15 cellular contexts compared by ENCODE assay signal in genomic region chr9:100088202-100088601, GRCh38. TPM values are rescaled to one million over a fixed set of nuclear protein-coding genes. Genes with fewer than 3 reads are reported as not detected.
A peak's percentile ranks its signal among the peaks of the same experiment; 100 is the strongest.
DNase-seq lines count a peak whose midpoint lies in the region; ATAC-seq, FAIRE-seq and TF ChIP-seq lines count a peak whose summit lies in the region.
"Had no signal": no experiment of that assay in that cellular context is flagged by ENCODE, and none has a peak within 500 bp of the region (broad histone marks: within the 10 kb centered on the region; RNA-seq: fewer than 3 reads in every experiment).

No MANE protein-coding gene starts in this region.

- H3K4me3 ChIP-seq in breast epithelium = no peak overlapping the region
- H3K4me3 ChIP-seq in PC-3 (ENCODE audit: low read length) = no peak overlapping the region
- H3K4me3 ChIP-seq in bronchial epithelial cell (ENCODE audit: low read depth, low read length) = no peak overlapping the region
- H3K4me3 ChIP-seq in smooth muscle cell = no peak overlapping the region
- H3K4me3 ChIP-seq: esophagus muscularis mucosa, HAP-1 had no signal

- TF ChIP-seq POLR2A in breast epithelium (IDR thresholded peaks at IDR 0.05) = no peak

- POLR2A ChIA-PET in MCF 10A (lab: Yijun Ruan, JAX) (no interaction called here), PC-3 (lab: Charles Lee; ENCODE audit: unreplicated experiment) (no interaction called here)

- no peak overlapping the region for H3K4me3 Mint-ChIP-seq in MCF 10A (ENCODE audit: unreplicated experiment)

- H2AFZ ChIP-seq in PC-3 (ENCODE audit: low read length) (no peak overlapping the region), smooth muscle cell (ENCODE audit: low read depth) (no peak overlapping the region)
- H2AFZ ChIP-seq: parathyroid adenoma had no signal

- H3K36me3 ChIP-seq in breast epithelium (no peaks in the 10 kb centered on the region), PC-3 (ENCODE audit: low read depth, low read length) (no peaks in the 10 kb centered on the region), bronchial epithelial cell (ENCODE audit: control insufficient read depth, insufficient read depth, low read length) (no peaks in the 10 kb centered on the region), smooth muscle cell (ENCODE audit: low read depth) (no peaks in the 10 kb centered on the region)
- H3K36me3 ChIP-seq: esophagus muscularis mucosa, HAP-1 had no signal

- no peaks in the 10 kb centered on the region for H3K27me3 Mint-ChIP-seq in MCF 10A (ENCODE audit: insufficient read depth, unreplicated experiment)

- no peak for FAIRE-seq in bronchial epithelial cell (lab: Jason Lieb, UNC)

- H3F3A ChIP-seq in PC-3 (ENCODE audit: low read length, unreplicated experiment) (peaks cover under 1% of the 10 kb centered on the region), smooth muscle cell (ENCODE audit: low read depth) (no peaks in the 10 kb centered on the region)

- H3K9ac ChIP-seq in PC-3 (ENCODE audit: low read length) (no peak overlapping the region), smooth muscle cell (ENCODE audit: low read depth) (no peak overlapping the region)
- H3K9ac ChIP-seq: parathyroid adenoma had no signal

- DNase-seq in MCF 10A (ENCODE audit: unreplicated experiment) (peak; percentile 69), breast epithelium (ENCODE audit: low spot score in 2 of 2) (no peak), PC-3 (peak; percentile 30), bronchial epithelial cell (ENCODE audit: low read depth) (peak; percentile 66), smooth muscle cell (lab: John Stamatoyannopoulos, UW; ENCODE audit: unreplicated experiment) (no peak), NAMALWA (ENCODE audit: low spot score) (no peak), COR-L47 (lab: John Stamatoyannopoulos, UW) (no peak)
- DNase-seq: DND-41, NCI-H1105, NCI-H446 treated with DMSO at 0.1 percent for 48 hours, T-helper 9 cell had no signal

- H3K9me3 Mint-ChIP-seq in MCF 10A (ENCODE audit: unreplicated experiment) = no peaks in the 10 kb centered on the region

- H3K27ac Mint-ChIP-seq in MCF 10A (ENCODE audit: low read depth, unreplicated experiment) = no peak overlapping the region

- H3K9me2 ChIP-seq in PC-3 (replicated peaks; ENCODE audit: low read length) = no peaks in the 10 kb centered on the region

- H3K27ac ChIP-seq in breast epithelium (no peak overlapping the region), PC-3 (ENCODE audit: low read length) (no peak overlapping the region), smooth muscle cell (ENCODE audit: low read depth) (peak overlapping the region; percentile 21)
- H3K27ac ChIP-seq: esophagus muscularis mucosa, parathyroid adenoma had no signal

- ATAC-seq in PC-3 (peak; percentile 38; the same call in 1 of the 2 replicates), GM21447 (IDR thresholded peaks at IDR 0.05; ENCODE audit: unreplicated experiment) (no peak)

- no peaks in the 10 kb centered on the region for H3K9me3 ChIP-seq in breast epithelium
- H3K9me3 ChIP-seq in PC-3 (ENCODE audit: low read length) = no peaks in the 10 kb centered on the region
- no peaks in the 10 kb centered on the region for H3K9me3 ChIP-seq in smooth muscle cell (replicated peaks; ENCODE audit: low read depth)
- H3K9me3 ChIP-seq: esophagus muscularis mucosa, HAP-1 had no signal

- no peaks in the 10 kb centered on the region for H3K27me3 ChIP-seq in breast epithelium
- H3K27me3 ChIP-seq in PC-3 (ENCODE audit: low read length) = no peaks in the 10 kb centered on the region
- no peaks in the 10 kb centered on the region for H3K27me3 ChIP-seq in bronchial epithelial cell (ENCODE audit: control insufficient read depth, insufficient read depth, low read length)
- no peaks in the 10 kb centered on the region for H3K27me3 ChIP-seq in smooth muscle cell (ENCODE audit: low read depth)
- H3K27me3 ChIP-seq: esophagus muscularis mucosa had no signal

- CTCF ChIA-PET in MCF 10A (lab: Yijun Ruan, JAX) = no interaction called here
- CTCF ChIA-PET in PC-3 (lab: Charles Lee) = no interaction called here

- H4K20me1 ChIP-seq in PC-3 (ENCODE audit: low read length) (peaks cover 61% of the 10 kb centered on the region), smooth muscle cell (ENCODE audit: low read depth) (peaks cover 100% of the 10 kb centered on the region)

- peaks cover 91% of the 10 kb centered on the region for H3K79me2 ChIP-seq in PC-3 (ENCODE audit: low read length)
- H3K79me2 ChIP-seq in smooth muscle cell (ENCODE audit: low read depth) = peaks cover 99% of the 10 kb centered on the region

- H3K4me1 Mint-ChIP-seq in MCF 10A (ENCODE audit: insufficient read depth, unreplicated experiment) = peaks cover 29% of the 10 kb centered on the region

- H3K4me1 ChIP-seq in breast epithelium = no peaks in the 10 kb centered on the region
- H3K4me1 ChIP-seq in PC-3 (ENCODE audit: insufficient read depth, low read length) = peaks cover 16% of the 10 kb centered on the region
- H3K4me1 ChIP-seq in smooth muscle cell (ENCODE audit: low read depth) = peaks cover 4% of the 10 kb centered on the region

- 65% methylated on average over 4 of the region's 4 CpGs for WGBS in smooth muscle cell (ENCODE audit: low lambda C conversion rate)

- H3K4me2 ChIP-seq in PC-3 (ENCODE audit: low read length) (no peak overlapping the region), smooth muscle cell (no peak overlapping the region)

- intact Hi-C loops in MCF 10A (cut with micrococcal nuclease) = no loop called here
- intact Hi-C loops in breast epithelium (cut with DNase I; ENCODE audit: low total_unique reads) = no loop called here
- intact Hi-C loops in PC-3 (cut with micrococcal nuclease) = no loop called here

- TF ChIP-seq CTCF in MCF 10A (IDR thresholded peaks at IDR 0.05; ENCODE audit: unreplicated experiment) (no peak), breast epithelium (IDR thresholded peaks at IDR 0.05) (no peak), PC-3 (conservative IDR thresholded peaks at IDR 0.05; ENCODE audit: low read depth, low read length) (no peak), bronchial epithelial cell (IDR thresholded peaks at IDR 0.05; ENCODE audit: insufficient read depth, low read length, severe bottlenecking) (no peak), smooth muscle cell (IDR thresholded peaks at IDR 0.05; ENCODE audit: borderline replicate concordance, insufficient read depth, poor library complexity, severe bottlenecking) (no peak)

- BruUV-seq in MCF 10A (replicated peaks; lab: Mats Ljungman, UMichigan) = no TSS peak
- no TSS peak for BruUV-seq in PC-3 (replicated peaks; lab: Mats Ljungman, UMichigan)

- H3K36me3 Mint-ChIP-seq in MCF 10A (ENCODE audit: insufficient read depth, unreplicated experiment) = no peaks in the 10 kb centered on the region

RNA-seq across cellular contexts. Expression of gene ERP44, which starts 10.6 kb away (rescaled TPM):
- 26.3 and 31.8 TPM in 2 replicates for total RNA-seq in MCF 10A (2022)
- total RNA-seq in breast epithelium = 10 to 100 TPM; 15.7 to 17.8 (median 17.7) TPM
- total RNA-seq in PC-3 (2014; rRNA removed) = 5.8 and 7.7 TPM in 2 replicates
- total RNA-seq in bronchial epithelial cell = 6.6 and 12.2 TPM in 2 replicates
- 32.0 and 39.6 TPM in 2 replicates for total RNA-seq in smooth muscle cell
- polyA plus RNA-seq in smooth muscle cell = 35.4 and 38.5 TPM in 2 replicates

RNA-seq across cellular contexts. Expression of gene INVS, which starts 10.8 kb away (rescaled TPM):
- total RNA-seq in MCF 10A (2022) (21.9 and 24.9 TPM in 2 replicates), breast epithelium (10 to 100 TPM; 30.7 to 36.0 (median 34.7) TPM), PC-3 (2014; rRNA removed) (8.9 and 9.6 TPM in 2 replicates), bronchial epithelial cell (20.5 and 21.9 TPM in 2 replicates), smooth muscle cell (16.0 and 18.1 TPM in 2 replicates)
- polyA plus RNA-seq in smooth muscle cell = 5.6 and 8.1 TPM in 2 replicates

Comparison
In these comparisons a context has a peak if more than half of its experiments do, and no peak if none do; other contexts are left out.
1. DNase-seq: peak in MCF 10A (single experiment), PC-3 (single experiment) and bronchial epithelial cell (single experiment); none in breast epithelium (0 of 2), smooth muscle cell (single experiment), NAMALWA (single experiment) and COR-L47 (single experiment).